ENCODE assay signal across 14 cellular contexts in genomic region chr18:40867452-40867851, GRCh38.
DNase-seq lines count a peak whose midpoint lies in the region; ATAC-seq and TF ChIP-seq lines count a peak whose summit lies in the region.
"Had no signal": no experiment of that assay in that cellular context is flagged by ENCODE, and none has a peak within 500 bp of the region (broad histone marks: within the 10 kb centered on the region; RNA-seq: fewer than 3 reads in every experiment).

No MANE protein-coding gene starts in this region.

- H3K9me3 ChIP-seq in adipocyte (ENCODE audit: control insufficient read depth, low read length), result no peaks in the 10 kb centered on the region
- H3K9me3 ChIP-seq: esophagus squamous epithelium, HAP-1 had no signal

- peaks cover 11% of the 10 kb centered on the region for H3K4me1 ChIP-seq in adipocyte (ENCODE audit: control insufficient read depth, insufficient read depth, low read length)
- H3K4me1 ChIP-seq: esophagus squamous epithelium, HAP-1 had no signal

- H3K4me3 ChIP-seq in adipocyte (ENCODE audit: low read length) (peak overlapping the region; percentile 33), fibroblast of villous mesenchyme (ENCODE audit: low read depth, low read length) (no peak overlapping the region)
- H3K4me3 ChIP-seq: esophagus squamous epithelium, HAP-1 had no signal

- ATAC-seq in HG03439 (IDR thresholded peaks at IDR 0.05; ENCODE audit: unreplicated experiment), result no peak
- ATAC-seq: left colon had no signal

- no peaks in the 10 kb centered on the region for H3K27me3 ChIP-seq in adipocyte (replicated peaks; ENCODE audit: control insufficient read depth, insufficient read depth, low read length)
- H3K27me3 ChIP-seq: esophagus squamous epithelium had no signal

- DNase-seq in NCI-H2107 treated with DMSO at 0.1 percent for 48 hours (lab: John Stamatoyannopoulos, UW; ENCODE audit: unreplicated experiment), result peak; percentile 25
- no peak for DNase-seq in NCI-H2107 (lab: John Stamatoyannopoulos, UW)
- peak; percentile 81 for DNase-seq in adipocyte (ENCODE audit: low read depth)
- DNase-seq in fibroblast of villous mesenchyme (ENCODE audit: low read depth), result peak; percentile 65
- peak; percentile 56 for DNase-seq in stromal cell of bone marrow (ENCODE audit: low read depth)
- DNase-seq in DMS153 treated with DMSO at 0.1 percent for 48 hours (lab: John Stamatoyannopoulos, UW; ENCODE audit: unreplicated experiment), result no peak
- DNase-seq in stimulated activated CD4-positive, alpha-beta T cell treated with anti-CD3 and anti-CD28 coated beads, Interleukin-4, amount 100 ng/mL, for 24 hours, result no peak
- DNase-seq: 8988T; activated CD4-positive, alpha-beta memory T cell treated with anti-CD3 and anti-CD28 coated beads, Interleukin-2, amount 10 ng/mL, durations not matched to agents 7 days and 5 days; esophagus squamous epithelium; left colon; NCI-H2029 treated with DMSO at 0.1 percent for 48 hours had no signal

- no peaks in the 10 kb centered on the region for H3K36me3 ChIP-seq in adipocyte (ENCODE audit: control insufficient read depth, insufficient read depth, low read length, severe bottlenecking)
- H3K36me3 ChIP-seq: esophagus squamous epithelium, HAP-1 had no signal

- TF ChIP-seq CTCF in fibroblast of villous mesenchyme (IDR thresholded peaks at IDR 0.05; ENCODE audit: insufficient read depth, low read depth, low read length), result no peak

- peak overlapping the region; percentile 19 for H3K9ac ChIP-seq in adipocyte (ENCODE audit: low read length)

Comparison
In these comparisons a context has a peak if more than half of its experiments do, and no peak if none do; other contexts are left out.
1. DNase-seq: peak in NCI-H2107 treated with DMSO at 0.1 percent for 48 hours (single experiment), adipocyte (single experiment), fibroblast of villous mesenchyme (single experiment) and stromal cell of bone marrow (single experiment); none in NCI-H2107 (single experiment), DMS153 treated with DMSO at 0.1 percent for 48 hours (single experiment) and stimulated activated CD4-positive, alpha-beta T cell treated with anti-CD3 and anti-CD28 coated beads, Interleukin-4, amount 100 ng/mL, for 24 hours (single experiment).